Comparison of ENCODE assay signal across 37 cellular contexts in the genomic region with DNA sequence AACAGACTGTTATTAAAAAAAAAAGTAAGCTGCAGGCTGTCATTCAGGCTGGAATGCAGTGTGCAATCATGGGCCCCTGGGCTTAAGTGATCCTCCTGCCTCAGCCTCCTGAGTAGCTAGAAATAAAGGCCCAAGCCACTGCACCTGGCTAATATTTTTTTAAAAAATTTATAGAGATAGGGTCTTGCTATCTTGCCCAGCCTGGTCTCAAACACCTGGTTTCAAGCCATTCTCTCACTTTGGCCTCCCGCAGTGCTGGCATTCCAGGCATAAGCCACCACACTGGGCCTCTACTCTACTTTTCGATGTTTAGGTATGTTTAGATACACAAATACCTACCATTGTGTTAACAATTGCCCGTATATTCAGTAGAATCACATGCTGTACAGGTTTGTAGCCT.
A peak's percentile ranks its signal among the peaks of the same experiment; 100 is the strongest.
DNase-seq lines count a peak whose midpoint lies in the region; ATAC-seq, FAIRE-seq and TF ChIP-seq lines count a peak whose summit lies in the region.
"Had no signal": no experiment of that assay in that cellular context is flagged by ENCODE, and none has a peak within 500 bp of the region (broad histone marks: within the 10 kb centered on the region; RNA-seq: fewer than 3 reads in every experiment).

No MANE protein-coding gene starts in this region.

- no peak overlapping the region for H3K4ac ChIP-seq in H1 (replicated peaks; ENCODE audit: insufficient read length, low read depth, low read length)
- no peak overlapping the region for H3K4ac ChIP-seq in trophoblast cell (ENCODE audit: low read depth, low read length)

- no peak overlapping the region for H4K91ac ChIP-seq in H1 (replicated peaks; ENCODE audit: insufficient read length, low read length)
- no peak overlapping the region for H4K91ac ChIP-seq in trophoblast cell (ENCODE audit: low read depth, low read length)

- H4K12ac ChIP-seq in trophoblast cell (ENCODE audit: low read depth, low read length): no peak overlapping the region

- no peak for TF ChIP-seq CTCF in GM23338 (conservative IDR thresholded peaks at IDR 0.05; ENCODE audit: low read depth in 2 of 2)
- no peak for TF ChIP-seq CTCF in WTC11 (IDR thresholded peaks at IDR 0.05)
- no peak for TF ChIP-seq CTCF in H1 (IDR thresholded peaks at IDR 0.05; ENCODE audit: control extremely low read depth in 1 of 3, insufficient read depth in 1 of 3, low read depth in 1 of 3, low read length in 3 of 3)

- 87% methylated on average over 3 of the region's 3 CpGs; no CpG with 5 or more reads in 1 of the 2 experiments for WGBS in H1 (ENCODE audit: extremely low coverage in 1 of 2, insufficient coverage in 1 of 2, insufficient read length in 1 of 2, insufficient replicate concordance in 2 of 2, low coverage in 1 of 2, low lambda C conversion rate in 2 of 2, missing lambda C conversion rate in 1 of 2), 2 experiments
- WGBS in trophoblast cell (ENCODE audit: extremely low coverage, insufficient coverage, insufficient read length): no CpG with 5 or more reads among the region's 3 CpGs

- POLR2A ChIA-PET in WTC11 (lab: Charles Lee): no interaction called here
- POLR2A ChIA-PET in H1 (lab: Charles Lee; ENCODE audit: partially characterized antibody): no interaction called here
- POLR2A ChIA-PET in activated CD4-positive, alpha-beta T cell treated with anti-CD3 and anti-CD28 coated beads for 36 hours (lab: Charles Lee): no interaction called here

- H3K18ac ChIP-seq in H1 (ENCODE audit: extremely low read depth, low read length): no peak overlapping the region
- no peak overlapping the region for H3K18ac ChIP-seq in trophoblast cell (ENCODE audit: low read length)

- H3K56ac ChIP-seq in H1 (replicated peaks; ENCODE audit: insufficient read length, low read depth, low read length): no peak overlapping the region

- H3K79me1 ChIP-seq in H1 (ENCODE audit: low read depth, low read length) (no peaks in the 10 kb centered on the region), trophoblast cell (ENCODE audit: low read length) (no peaks in the 10 kb centered on the region)

- H3K4me2 ChIP-seq in GM23338 (no peak overlapping the region), H1 (ENCODE audit: insufficient read depth in 1 of 2, low read depth in 2 of 2, low read length in 2 of 2) (no peak overlapping the region), trophoblast cell (ENCODE audit: low read length) (no peak overlapping the region)
- H3K4me2 ChIP-seq: A549; BLaER1; BLaER1 treated with 17β-estradiol and CSF1 and Interleukin-3, amounts not matched to agents 10 nM and 100 nM had no signal

- H3K4me1 ChIP-seq in GM23338 (ENCODE audit: insufficient read depth) (no peaks in the 10 kb centered on the region), H1 (replicated peaks in 1 of 4; ENCODE audit: control insufficient read depth in 3 of 4, insufficient read depth in 4 of 4, low read length in 3 of 4) (no peaks in the 10 kb centered on the region), trophoblast cell (ENCODE audit: control insufficient read depth in 1 of 2, insufficient read depth in 2 of 2, low read length in 2 of 2) (no peaks in the 10 kb centered on the region)
- H3K4me1 ChIP-seq: A549; BE2C; BLaER1; BLaER1 treated with 17β-estradiol and CSF1 and Interleukin-3, amounts not matched to agents 10 nM and 100 nM; Caco-2 had no signal

- no peak overlapping the region for H2BK20ac ChIP-seq in H1 (ENCODE audit: low read length)

- H3K4me1 Mint-ChIP-seq in GM23338 (peaks cover 3% of the 10 kb centered on the region; the same call in 2 of the 3 replicates), WTC11 (peaks cover 5% of the 10 kb centered on the region)
- no peaks in the 10 kb centered on the region for H3K4me1 Mint-ChIP-seq in activated CD4-positive, alpha-beta T cell treated with anti-CD3 and anti-CD28 coated beads for 36 hours
- H3K4me1 Mint-ChIP-seq: B cell; CD14-positive monocyte; CD4-positive, alpha-beta memory T cell; CD8-positive, alpha-beta memory T cell had no signal

- H2AK5ac ChIP-seq in H1 (ENCODE audit: low read depth, low read length) (no peak overlapping the region), trophoblast cell (ENCODE audit: low read length) (no peak overlapping the region)

- H2BK5ac ChIP-seq in H1 (ENCODE audit: low read depth, low read length) (no peak overlapping the region), trophoblast cell (ENCODE audit: low read depth, low read length, poor library complexity) (no peak overlapping the region)

- H3K27me3 ChIP-seq in GM23338 (ENCODE audit: insufficient read depth): no peaks in the 10 kb centered on the region
- H3K27me3 ChIP-seq in H1 (replicated peaks in 1 of 4; ENCODE audit: control insufficient read depth in 3 of 4, extremely low read depth in 1 of 4, insufficient read depth in 3 of 4, low read length in 3 of 4): no peaks in the 10 kb centered on the region
- H3K27me3 ChIP-seq in trophoblast cell (ENCODE audit: insufficient read depth, low read length): no peaks in the 10 kb centered on the region
- H3K27me3 ChIP-seq: BE2C; BLaER1; BLaER1 treated with 17β-estradiol and CSF1 and Interleukin-3, amounts not matched to agents 10 nM and 100 nM had no signal

- H2AFZ ChIP-seq in GM23338: no peak overlapping the region
- H2AFZ ChIP-seq in H1 (ENCODE audit: low read length): no peak overlapping the region
- H2AFZ ChIP-seq in trophoblast cell (ENCODE audit: insufficient read depth, low read length, poor library complexity): no peak overlapping the region

- H3K4me3 ChIP-seq in GM23338 (no peak overlapping the region), H1 (ENCODE audit: extremely low read depth in 1 of 4, insufficient read depth in 2 of 4, low read depth in 3 of 4, low read length in 4 of 4) (no peak overlapping the region), trophoblast cell (ENCODE audit: low read depth, low read length) (no peak overlapping the region)
- H3K4me3 ChIP-seq: A549; BLaER1; BLaER1 treated with 17β-estradiol and CSF1 and Interleukin-3, amounts not matched to agents 10 nM and 100 nM had no signal

- H3K4me3 Mint-ChIP-seq in GM23338 (no peak overlapping the region), WTC11 (no peak overlapping the region)
- H3K4me3 Mint-ChIP-seq in activated CD4-positive, alpha-beta T cell treated with anti-CD3 and anti-CD28 coated beads for 36 hours: no peak overlapping the region
- H3K4me3 Mint-ChIP-seq: B cell; CD14-positive monocyte; CD4-positive, alpha-beta memory T cell; CD4-positive, alpha-beta T cell; CD4-positive, CD25-positive, alpha-beta regulatory T cell; CD8-positive, alpha-beta memory T cell; CD8-positive, alpha-beta T cell had no signal

- ATAC-seq in GM23338 (no peak), WTC11 (no peak), GM18861 (IDR thresholded peaks at IDR 0.05; ENCODE audit: unreplicated experiment) (no peak)
- ATAC-seq in activated CD4-positive, alpha-beta T cell treated with anti-CD3 and anti-CD28 coated beads for 36 hours: no peak
- ATAC-seq: A549; CD8-positive, alpha-beta T cell had no signal

- H4K8ac ChIP-seq in H1 (ENCODE audit: extremely low read depth, insufficient read depth, low read length) (no peak overlapping the region), trophoblast cell (ENCODE audit: low read depth, low read length) (no peak overlapping the region)

- H3K23me2 ChIP-seq in H1 (ENCODE audit: low read depth, low read length): no peaks in the 10 kb centered on the region

- no peak overlapping the region for H3K27ac Mint-ChIP-seq in GM23338
- H3K27ac Mint-ChIP-seq in WTC11: no peak overlapping the region
- no peak overlapping the region for H3K27ac Mint-ChIP-seq in activated CD4-positive, alpha-beta T cell treated with anti-CD3 and anti-CD28 coated beads for 36 hours
- H3K27ac Mint-ChIP-seq: B cell; CD14-positive monocyte; CD4-positive, alpha-beta memory T cell; CD4-positive, alpha-beta T cell; CD4-positive, CD25-positive, alpha-beta regulatory T cell; CD8-positive, alpha-beta memory T cell; CD8-positive, alpha-beta T cell had no signal

- H4K20me1 ChIP-seq in GM23338 (replicated peaks; ENCODE audit: insufficient read depth) (no peaks in the 10 kb centered on the region), H1 (replicated peaks in 1 of 2; ENCODE audit: control insufficient read depth in 1 of 2, insufficient read depth in 2 of 2, low read length in 2 of 2) (no peaks in the 10 kb centered on the region)
- H4K20me1 ChIP-seq: BLaER1; BLaER1 treated with 17β-estradiol and CSF1 and Interleukin-3, amounts not matched to agents 10 nM and 100 nM had no signal

- H3K9me3 Mint-ChIP-seq in GM23338 (no peaks in the 10 kb centered on the region; the same call in 2 of the 3 replicates), WTC11 (peaks cover 5% of the 10 kb centered on the region)
- H3K9me3 Mint-ChIP-seq in activated CD4-positive, alpha-beta T cell treated with anti-CD3 and anti-CD28 coated beads for 36 hours (ENCODE audit: low read depth): no peaks in the 10 kb centered on the region
- H3K9me3 Mint-ChIP-seq: CD4-positive, alpha-beta T cell; CD8-positive, alpha-beta memory T cell; CD8-positive, alpha-beta T cell had no signal

- H3K9me2 ChIP-seq in GM23338 (ENCODE audit: insufficient read depth): no peaks in the 10 kb centered on the region

- no peaks in the 10 kb centered on the region for H3K36me3 ChIP-seq in GM23338 (ENCODE audit: insufficient read depth)
- H3K36me3 ChIP-seq in H1 (ENCODE audit: control insufficient read depth in 2 of 4, insufficient read depth in 4 of 4, low read length in 3 of 4): no peaks in the 10 kb centered on the region
- no peaks in the 10 kb centered on the region for H3K36me3 ChIP-seq in trophoblast cell (ENCODE audit: control insufficient read depth in 1 of 2, insufficient read depth in 2 of 2, low read length in 2 of 2)
- H3K36me3 ChIP-seq: BE2C; BLaER1; BLaER1 treated with 17β-estradiol and CSF1 and Interleukin-3, amounts not matched to agents 10 nM and 100 nM had no signal

- H2BK120ac ChIP-seq in H1 (replicated peaks; ENCODE audit: low read depth, low read length) (no peak overlapping the region), trophoblast cell (ENCODE audit: insufficient read depth, low read length, poor library complexity) (no peak overlapping the region)

- TF ChIP-seq RAD21 in H1 (IDR thresholded peaks at IDR 0.05 in 1 of 2, conservative IDR thresholded peaks at IDR 0.05 in 1 of 2; ENCODE audit: low read depth in 2 of 2, low read length in 2 of 2): no peak

- DNase-seq in GM23338 (ENCODE audit: low spot score) (peak; percentile 18), WTC11 (ENCODE audit: low spot score) (no peak), H1 (ENCODE audit: low read depth in 1 of 2, low spot score in 2 of 2) (no peak), trophoblast cell (peak; percentile 89 to 94), substantia nigra (lab: John Stamatoyannopoulos, UW) (no peak), NOMO-1 treated with DMSO at 0.1 percent for 48 hours (lab: John Stamatoyannopoulos, UW; ENCODE audit: unreplicated experiment) (no peak)
- no peak for DNase-seq in activated CD4-positive, alpha-beta T cell treated with anti-CD3 and anti-CD28 coated beads for 36 hours
- DNase-seq: 8988T; ACHN; AML-193; BE2C; C1 segment of cervical spinal cord; Caco-2; Calu3; CD4-positive, alpha-beta memory T cell; CD4-positive, alpha-beta T cell; CD4-positive, CD25-positive, alpha-beta regulatory T cell; CD8-positive, alpha-beta memory T cell; CD8-positive, alpha-beta T cell; COR-L47; DMS 273 treated with DMSO at 0.1 percent for 48 hours; DMS153; DMS53; DMS79; DMS79 treated with DMSO at 0.1 percent for 48 hours; DND-41; EL had no signal

- H3K14ac ChIP-seq in H1 (ENCODE audit: insufficient read length): no peak overlapping the region
- H3K14ac ChIP-seq in trophoblast cell (ENCODE audit: low read length): no peak overlapping the region

- H3K9ac ChIP-seq in H1 (replicated peaks in 1 of 4; ENCODE audit: extremely low read depth in 1 of 4, low read depth in 3 of 4, low read length in 3 of 4) (no peak overlapping the region), trophoblast cell (ENCODE audit: low read length) (no peak overlapping the region)
- H3K9ac ChIP-seq: BLaER1; BLaER1 treated with 17β-estradiol and CSF1 and Interleukin-3, amounts not matched to agents 10 nM and 100 nM had no signal

- H3K36me3 Mint-ChIP-seq in GM23338 (ENCODE audit: low read depth): no peaks in the 10 kb centered on the region
- peaks cover 2% of the 10 kb centered on the region; the same call in 1 of the 2 replicates for H3K36me3 Mint-ChIP-seq in WTC11
- H3K36me3 Mint-ChIP-seq in activated CD4-positive, alpha-beta T cell treated with anti-CD3 and anti-CD28 coated beads for 36 hours (ENCODE audit: low read depth): no peaks in the 10 kb centered on the region
- H3K36me3 Mint-ChIP-seq: CD14-positive monocyte; CD4-positive, alpha-beta memory T cell; CD4-positive, CD25-positive, alpha-beta regulatory T cell; CD8-positive, alpha-beta memory T cell; CD8-positive, alpha-beta T cell had no signal

- no peak overlapping the region for H3K23ac ChIP-seq in H1 (ENCODE audit: insufficient read length)
- H3K23ac ChIP-seq in trophoblast cell (ENCODE audit: low read length): no peak overlapping the region

- H3K27ac ChIP-seq in GM23338 (ENCODE audit: low read depth): no peak overlapping the region
- H3K27ac ChIP-seq in H1 (ENCODE audit: low read depth, low read length): no peak overlapping the region
- H3K27ac ChIP-seq in trophoblast cell (ENCODE audit: low read depth, low read length): no peak overlapping the region
- H3K27ac ChIP-seq in substantia nigra (ENCODE audit: low read depth, low read length, poor library complexity, severe bottlenecking): no peak overlapping the region
- H3K27ac ChIP-seq: 22Rv1; A549; BLaER1; BLaER1 treated with 17β-estradiol and CSF1 and Interleukin-3, amounts not matched to agents 10 nM and 100 nM; C4-2B had no signal

- no peak overlapping the region for H2BK15ac ChIP-seq in H1 (ENCODE audit: low read length)

- intact Hi-C loops in activated CD4-positive, alpha-beta T cell treated with anti-CD3 and anti-CD28 coated beads for 36 hours (cut with DNase I, micrococcal nuclease): no loop called here

- H3K79me2 ChIP-seq in GM23338 (replicated peaks; ENCODE audit: insufficient read depth) (no peaks in the 10 kb centered on the region), H1 (ENCODE audit: control insufficient read depth in 1 of 2, insufficient read depth in 2 of 2, low read length in 2 of 2) (no peaks in the 10 kb centered on the region), trophoblast cell (ENCODE audit: control insufficient read depth, insufficient read depth, low read length, poor library complexity) (no peaks in the 10 kb centered on the region)

- no peaks in the 10 kb centered on the region for H3K27me3 Mint-ChIP-seq in GM23338 (ENCODE audit: insufficient read depth, low read depth, poor library complexity)
- no peaks in the 10 kb centered on the region for H3K27me3 Mint-ChIP-seq in WTC11 (ENCODE audit: low read depth)
- H3K27me3 Mint-ChIP-seq in activated CD4-positive, alpha-beta T cell treated with anti-CD3 and anti-CD28 coated beads for 36 hours: peaks cover 5% of the 10 kb centered on the region

- CTCF ChIA-PET in WTC11 (lab: Charles Lee) (interaction anchor here (0.6 to 0.9 kb wide), 2 partner anchors 70 to 204 kb away, joined by 3 to 4 read pairs; no protein-coding TSS in a partner anchor), H1 (lab: Charles Lee; ENCODE audit: partially characterized antibody) (interaction anchor here (1.5 kb wide), 1 partner anchor 12 kb away, joined by 4 read pairs; no protein-coding TSS in a partner anchor)
- CTCF ChIA-PET in activated CD4-positive, alpha-beta T cell treated with anti-CD3 and anti-CD28 coated beads for 36 hours (lab: Charles Lee): interaction anchor here (0.8 kb wide), 1 partner anchor 343 kb away, joined by 4 read pairs; no protein-coding TSS in a partner anchor

- no peak overlapping the region for H4K5ac ChIP-seq in H1 (ENCODE audit: insufficient read length, low read depth, low read length)

- H3K9me3 ChIP-seq in H1 (ENCODE audit: insufficient read depth in 2 of 2, low read depth in 1 of 2, low read length in 1 of 2) (no peaks in the 10 kb centered on the region), trophoblast cell (ENCODE audit: insufficient read depth, low read depth, low read length) (no peaks in the 10 kb centered on the region)
- H3K9me3 ChIP-seq: A549, BE2C, BLaER1 had no signal

- no peak for TF ChIP-seq POLR2A in H1 (IDR thresholded peaks at IDR 0.05; ENCODE audit: control extremely low read depth in 1 of 2, low read depth in 2 of 2, low read length in 2 of 2)

- no peak for TF ChIP-seq EP300 in H1 (IDR thresholded peaks at IDR 0.05; ENCODE audit: borderline replicate concordance in 1 of 2, low read depth in 2 of 2, low read length in 2 of 2)

- no peak overlapping the region for H2BK12ac ChIP-seq in H1 (ENCODE audit: low read depth, low read length)
- no peak overlapping the region for H2BK12ac ChIP-seq in trophoblast cell (ENCODE audit: low read length)

- no peaks in the 10 kb centered on the region for H3F3A ChIP-seq in GM23338 (replicated peaks; ENCODE audit: low read depth)

- no peak for FAIRE-seq in H1 (lab: Jason Lieb, UNC)
- FAIRE-seq: A204.1, A549, D721Med had no signal

Comparison
In these comparisons a context has a peak if more than half of its experiments do, and no peak if none do; other contexts are left out.
1. DNase-seq: peak in GM23338 (single experiment) and trophoblast cell (2 of 2); none in WTC11 (single experiment), H1 (0 of 2), substantia nigra (0 of 49), NOMO-1 treated with DMSO at 0.1 percent for 48 hours (single experiment) and activated CD4-positive, alpha-beta T cell treated with anti-CD3 and anti-CD28 coated beads for 36 hours (single experiment).